In genomic region chr22:22036588-22036987, GRCh38 we compare ENCODE assay signal across 1 cellular context.
TF ChIP-seq lines count a peak whose summit lies in the region.

No MANE protein-coding gene starts in this region.

TF ChIP-seq in K562, 482 proteins besides CTCF, POLR2A, EP300 and RAD21 (continued from another document):
- no peak for TF ChIP-seq ZNF785 (CRISPR knock-in tag; IDR thresholded peaks at IDR 0.05)
- no peak for TF ChIP-seq HDAC8 (tag; IDR thresholded peaks at IDR 0.05)
- TF ChIP-seq ZNF121 (CRISPR knock-in tag; conservative IDR thresholded peaks at IDR 0.05), result no peak
- no peak for TF ChIP-seq PTBP1 (IDR thresholded peaks at IDR 0.05; ENCODE audit: low read depth, low read length)
- TF ChIP-seq ZNF263 (CRISPR knock-in tag; IDR thresholded peaks at IDR 0.05; ENCODE audit: borderline replicate concordance), result peak; percentile 15; the same call in 1 of the 2 replicates
- no peak for TF ChIP-seq NR4A1 (CRISPR knock-in tag; IDR thresholded peaks at IDR 0.05)
- no peak for TF ChIP-seq NR4A1 (tag; IDR thresholded peaks at IDR 0.05)
- no peak for TF ChIP-seq ZNF324 (CRISPR knock-in tag; IDR thresholded peaks at IDR 0.05)
